2 cellular contexts compared by ENCODE assay signal in genomic region chr20:47688385-47689381, GRCh38.
TF ChIP-seq lines count a peak whose summit lies in the region.

No MANE protein-coding gene starts in this region.

TF ChIP-seq in HEK293, 187 proteins besides CTCF, POLR2A, EP300 and RAD21 (continued from another document):
- TF ChIP-seq KLF9 (tag by site-specific recombination; IDR thresholded peaks at IDR 0.05; ENCODE audit: low read depth) (no peak), ZNF18 (tag by site-specific recombination; IDR thresholded peaks at IDR 0.05) (no peak), ZNF514 (tag by site-specific recombination; IDR thresholded peaks at IDR 0.05) (no peak), ZNF354C (tag by site-specific recombination; IDR thresholded peaks at IDR 0.05; ENCODE audit: borderline replicate concordance, low read depth) (no peak), ZNF677 (tag by site-specific recombination; IDR thresholded peaks at IDR 0.05) (no peak), ZNF426 (tag by site-specific recombination; IDR thresholded peaks at IDR 0.05) (no peak)

TF ChIP-seq in H1, 55 proteins besides CTCF, POLR2A, EP300 and RAD21 (continued from another document):
- TF ChIP-seq JUND (IDR thresholded peaks at IDR 0.05; ENCODE audit: low read length) (peak; percentile 67; the same call in 1 of the 2 replicates), BACH1 (IDR thresholded peaks at IDR 0.05; ENCODE audit: low read length) (peak; percentile 94), MAFK (IDR thresholded peaks at IDR 0.05; ENCODE audit: low read depth, low read length) (peak; percentile 81; the same call in 1 of the 2 replicates), KDM5A (IDR thresholded peaks at IDR 0.05; ENCODE audit: low read length) (no peak), SAP30 (IDR thresholded peaks at IDR 0.05; ENCODE audit: insufficient read depth, insufficient replicate concordance, low read length) (no peak)
